ENCODE assay signal across 19 cellular contexts in the genomic region with DNA sequence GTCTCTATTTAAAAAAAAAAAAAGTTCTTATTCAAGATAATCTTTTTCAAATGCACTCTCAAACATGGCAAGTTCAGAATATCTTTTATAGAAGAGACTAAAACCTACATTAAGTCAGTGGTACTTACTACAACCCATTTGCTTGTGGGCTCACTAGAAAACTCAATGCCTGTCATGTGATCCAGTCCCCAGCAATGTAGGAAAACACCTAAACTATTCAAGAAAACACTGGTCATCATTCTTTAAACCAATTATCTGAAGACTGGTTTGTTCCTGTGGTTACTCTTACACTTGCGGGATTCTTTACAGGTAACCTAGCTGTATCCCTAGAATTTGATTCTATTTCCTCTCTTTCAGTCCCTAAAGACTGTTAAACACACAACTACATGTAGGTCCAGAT.
"Had no signal": no experiment of that assay in that cellular context is flagged by ENCODE, and none has a peak within 500 bp of the region (broad histone marks: within the 10 kb centered on the region; RNA-seq: fewer than 3 reads in every experiment).

No MANE protein-coding gene starts in this region.

- H3K27me3 Mint-ChIP-seq: activated T-helper 17 cell treated with anti-CD3 and anti-CD28 coated beads, Interleukin-2, amount 50 U/mL, for 72 hours; stimulated activated memory B cell treated with anti-CD40 and anti-IgM and Interleukin-4, amounts not matched to agents 10 μg/mL and 1 μg/mL and 100 μg/mL, for 72 hours had no signal

- H3K9me3 Mint-ChIP-seq: activated T-helper 17 cell treated with anti-CD3 and anti-CD28 coated beads, Interleukin-2, amount 50 U/mL, for 72 hours; nephron; stimulated activated memory B cell treated with anti-CD40 and anti-IgM and Interleukin-4, amounts not matched to agents 10 μg/mL and 1 μg/mL and 100 μg/mL, for 72 hours had no signal

- H3K27ac ChIP-seq: left ventricle myocardium inferior, parathyroid adenoma, right lobe of liver, skin epidermis, transverse colon, VCaP had no signal

- H3K4me3 Mint-ChIP-seq: activated T-helper 17 cell treated with anti-CD3 and anti-CD28 coated beads, Interleukin-2, amount 50 U/mL, for 72 hours; nephron; stimulated activated memory B cell treated with anti-CD40 and anti-IgM and Interleukin-4, amounts not matched to agents 10 μg/mL and 1 μg/mL and 100 μg/mL, for 72 hours had no signal

- H3K4me1 ChIP-seq: parathyroid adenoma had no signal

- ATAC-seq: activated T-helper 17 cell treated with anti-CD3 and anti-CD28 coated beads, Interleukin-2, amount 50 U/mL, for 72 hours; right lobe of liver; stimulated activated memory B cell treated with anti-CD40 and anti-IgM and Interleukin-4, amounts not matched to agents 10 μg/mL and 1 μg/mL and 100 μg/mL, for 72 hours had no signal

- H3K27me3 ChIP-seq: right lobe of liver, transverse colon had no signal

- H3K9me3 ChIP-seq: left ventricle myocardium inferior, right lobe of liver, transverse colon had no signal

- H3K27ac Mint-ChIP-seq: activated T-helper 17 cell treated with anti-CD3 and anti-CD28 coated beads, Interleukin-2, amount 50 U/mL, for 72 hours; nephron; stimulated activated memory B cell treated with anti-CD40 and anti-IgM and Interleukin-4, amounts not matched to agents 10 μg/mL and 1 μg/mL and 100 μg/mL, for 72 hours had no signal

- H3K4me3 ChIP-seq: left ventricle myocardium inferior, right lobe of liver, skin epidermis, transverse colon had no signal

- DNase-seq: activated CD4-positive, alpha-beta T cell treated with anti-CD3 and anti-CD28 coated beads for 1 hour; activated naive CD4-positive, alpha-beta T cell; activated T-cell treated with anti-CD3 and anti-CD28 coated beads, Interleukin-2, amount 50 U/mL, for 1 hour; amygdala; effector CD4-positive, alpha-beta T cell; erythroblast; foreskin fibroblast; hippocampal formation; left ventricle myocardium inferior; midbrain; right lobe of liver; stimulated activated CD4-positive, alpha-beta T cell treated with anti-CD3 and anti-CD28 coated beads, Interleukin-2, amount 100 ng/mL, for 24 hours; transverse colon had no signal
